1 cellular context compared by ENCODE assay signal in the genomic region with DNA sequence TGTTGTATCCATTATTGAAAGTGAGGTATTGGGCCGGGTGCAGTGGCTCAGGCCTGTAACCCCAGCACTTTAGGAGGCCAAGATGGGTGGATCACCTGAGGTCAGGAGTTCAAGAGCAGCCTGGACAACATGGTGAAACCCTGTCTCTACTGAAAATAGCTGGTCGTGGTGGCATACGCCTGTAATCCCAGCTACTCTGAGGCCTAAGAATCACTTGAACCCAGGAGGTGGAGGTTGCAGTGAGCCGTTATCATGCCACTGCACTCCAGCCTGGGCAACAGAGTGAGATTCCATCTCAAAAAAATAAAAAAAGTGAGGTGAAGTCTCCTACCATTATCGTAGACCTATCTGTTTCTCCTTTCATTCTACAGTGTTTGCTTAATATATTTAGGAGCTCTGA.
TF ChIP-seq lines count a peak whose summit lies in the region.

No MANE protein-coding gene starts in this region.

TF ChIP-seq in HepG2, 621 proteins besides CTCF, POLR2A, EP300 and RAD21:
- peak; percentile 69 for TF ChIP-seq ZNF121 (CRISPR knock-in tag; IDR thresholded peaks at IDR 0.05)
